15 cellular contexts compared by ENCODE assay signal in genomic region chr20:26279224-26279623, GRCh38.
DNase-seq lines count a peak whose midpoint lies in the region; ATAC-seq and TF ChIP-seq lines count a peak whose summit lies in the region.
"Had no signal": no experiment of that assay in that cellular context is flagged by ENCODE, and none has a peak within 500 bp of the region (broad histone marks: within the 10 kb centered on the region; RNA-seq: fewer than 3 reads in every experiment).

No MANE protein-coding gene starts in this region.

- TF ChIP-seq CTCF in CD14-positive monocyte (IDR thresholded peaks at IDR 0.05): no peak

- POLR2A ChIA-PET in activated CD4-positive, alpha-beta T cell treated with anti-CD3 and anti-CD28 coated beads, Interleukin-2, amount 10 ng/mL, durations not matched to agents 7 days and 5 days (lab: Charles Lee): no interaction called here

- peaks cover 49% of the 10 kb centered on the region for H3K36me3 Mint-ChIP-seq in activated CD4-positive, alpha-beta T cell treated with anti-CD3 and anti-CD28 coated beads, Interleukin-2, amount 10 ng/mL, durations not matched to agents 7 days and 5 days (ENCODE audit: low read depth)
- peaks cover 34% of the 10 kb centered on the region for H3K36me3 Mint-ChIP-seq in stimulated activated naive CD8-positive, alpha-beta T cell treated with anti-CD3 and anti-CD28 coated beads, Interleukin-15, Interleukin-2, amounts not matched to agents 100 ng/mL and 50 ng/mL, for 24 hours (ENCODE audit: low read depth)
- H3K36me3 Mint-ChIP-seq in activated naive CD4-positive, alpha-beta T cell treated with anti-CD3 and anti-CD28 coated beads, Interleukin-2, amount 50 U/mL, for 72 hours: peaks cover 57 to 82% of the 10 kb centered on the region in 2 donors
- no peaks in the 10 kb centered on the region for H3K36me3 Mint-ChIP-seq in CD14-positive monocyte

- no peak overlapping the region for H3K4me3 Mint-ChIP-seq in activated CD4-positive, alpha-beta T cell treated with anti-CD3 and anti-CD28 coated beads, Interleukin-2, amount 10 ng/mL, durations not matched to agents 7 days and 5 days
- H3K4me3 Mint-ChIP-seq in stimulated activated naive CD8-positive, alpha-beta T cell treated with anti-CD3 and anti-CD28 coated beads, Interleukin-15, Interleukin-2, amounts not matched to agents 100 ng/mL and 50 ng/mL, for 24 hours: no peak overlapping the region
- H3K4me3 Mint-ChIP-seq in CD14-positive monocyte: no peak overlapping the region

- peaks cover 42% of the 10 kb centered on the region for H3K4me1 Mint-ChIP-seq in activated CD4-positive, alpha-beta T cell treated with anti-CD3 and anti-CD28 coated beads, Interleukin-2, amount 10 ng/mL, durations not matched to agents 7 days and 5 days
- H3K4me1 Mint-ChIP-seq in stimulated activated naive CD8-positive, alpha-beta T cell treated with anti-CD3 and anti-CD28 coated beads, Interleukin-15, Interleukin-2, amounts not matched to agents 100 ng/mL and 50 ng/mL, for 24 hours (ENCODE audit: low read depth): peaks cover 63% of the 10 kb centered on the region
- no peaks in the 10 kb centered on the region for H3K4me1 Mint-ChIP-seq in CD14-positive monocyte

- peaks cover 52% of the 10 kb centered on the region for H3K9me3 Mint-ChIP-seq in activated CD4-positive, alpha-beta T cell treated with anti-CD3 and anti-CD28 coated beads, Interleukin-2, amount 10 ng/mL, durations not matched to agents 7 days and 5 days
- peaks cover 3% of the 10 kb centered on the region for H3K9me3 Mint-ChIP-seq in stimulated activated naive CD8-positive, alpha-beta T cell treated with anti-CD3 and anti-CD28 coated beads, Interleukin-15, Interleukin-2, amounts not matched to agents 100 ng/mL and 50 ng/mL, for 24 hours
- H3K9me3 Mint-ChIP-seq in activated naive CD4-positive, alpha-beta T cell treated with anti-CD3 and anti-CD28 coated beads, Interleukin-2, amount 50 U/mL, for 72 hours: peaks cover 13 to 35% of the 10 kb centered on the region in 2 donors
- H3K9me3 Mint-ChIP-seq in CD14-positive monocyte: peaks cover 9 to 34% (median 28%) of the 10 kb centered on the region in 7 donors

- no peak for DNase-seq in activated CD4-positive, alpha-beta T cell treated with anti-CD3 and anti-CD28 coated beads, Interleukin-2, amount 10 ng/mL, durations not matched to agents 7 days and 5 days
- DNase-seq in activated CD4-positive, alpha-beta T cell treated with anti-CD3 and anti-CD28 coated beads for 4 hours: no peak
- no peak for DNase-seq in stimulated activated naive CD8-positive, alpha-beta T cell treated with anti-CD3 and anti-CD28 coated beads, Interleukin-15, Interleukin-2, amounts not matched to agents 100 U/mL and 50 U/mL, for 24 hours
- no peak for DNase-seq in activated naive CD4-positive, alpha-beta T cell treated with anti-CD3 and anti-CD28 coated beads, Interleukin-2, amount 50 U/mL, for 72 hours (ENCODE audit: low spot score in 2 of 2)
- DNase-seq in occipital lobe (lab: John Stamatoyannopoulos, UW) (no peak), CD14-positive monocyte (ENCODE audit: low spot score) (no peak), globus pallidus (ENCODE audit: low spot score) (no peak)
- DNase-seq: H7, Karpas-422, MV-4-11, NCI-H1694 treated with DMSO at 0.1 percent for 48 hours, NCI-H446 treated with DMSO at 0.1 percent for 48 hours, NCI-H526 treated with DMSO at 0.1 percent for 48 hours, OCI-M1 had no signal

- intact Hi-C loops in CD14-positive monocyte (cut with micrococcal nuclease): no loop called here

- H3K27ac Mint-ChIP-seq in activated CD4-positive, alpha-beta T cell treated with anti-CD3 and anti-CD28 coated beads, Interleukin-2, amount 10 ng/mL, durations not matched to agents 7 days and 5 days: peak overlapping the region; percentile 23
- H3K27ac Mint-ChIP-seq in stimulated activated naive CD8-positive, alpha-beta T cell treated with anti-CD3 and anti-CD28 coated beads, Interleukin-15, Interleukin-2, amounts not matched to agents 100 ng/mL and 50 ng/mL, for 24 hours: peak overlapping the region; percentile 8
- H3K27ac Mint-ChIP-seq in activated naive CD4-positive, alpha-beta T cell treated with anti-CD3 and anti-CD28 coated beads, Interleukin-2, amount 50 U/mL, for 72 hours: peak overlapping the region; percentile 3 to 31
- H3K27ac Mint-ChIP-seq in CD14-positive monocyte: no peak overlapping the region

- CTCF ChIA-PET in activated CD4-positive, alpha-beta T cell treated with anti-CD3 and anti-CD28 coated beads, Interleukin-2, amount 10 ng/mL, durations not matched to agents 7 days and 5 days (lab: Charles Lee): no interaction called here

- no peaks in the 10 kb centered on the region for H3K27me3 Mint-ChIP-seq in activated CD4-positive, alpha-beta T cell treated with anti-CD3 and anti-CD28 coated beads, Interleukin-2, amount 10 ng/mL, durations not matched to agents 7 days and 5 days
- H3K27me3 Mint-ChIP-seq in stimulated activated naive CD8-positive, alpha-beta T cell treated with anti-CD3 and anti-CD28 coated beads, Interleukin-15, Interleukin-2, amounts not matched to agents 100 ng/mL and 50 ng/mL, for 24 hours: no peaks in the 10 kb centered on the region
- H3K27me3 Mint-ChIP-seq in CD14-positive monocyte (ENCODE audit: low read depth in 3 of 3): no peaks in the 10 kb centered on the region

- no peak for ATAC-seq in stimulated activated naive CD8-positive, alpha-beta T cell treated with anti-CD3 and anti-CD28 coated beads, Interleukin-15, Interleukin-2, amounts not matched to agents 100 U/mL and 50 U/mL, for 24 hours
- peak in 1 of 2 donors; percentile 51 for ATAC-seq in activated naive CD4-positive, alpha-beta T cell treated with anti-CD3 and anti-CD28 coated beads, Interleukin-2, amount 50 U/mL, for 72 hours

Comparison
In these comparisons a context has a peak if more than half of its experiments do, and no peak if none do; other contexts are left out.
1. H3K27ac Mint-ChIP-seq: peak in activated CD4-positive, alpha-beta T cell treated with anti-CD3 and anti-CD28 coated beads, Interleukin-2, amount 10 ng/mL, durations not matched to agents 7 days and 5 days (single experiment), stimulated activated naive CD8-positive, alpha-beta T cell treated with anti-CD3 and anti-CD28 coated beads, Interleukin-15, Interleukin-2, amounts not matched to agents 100 ng/mL and 50 ng/mL, for 24 hours (single experiment) and activated naive CD4-positive, alpha-beta T cell treated with anti-CD3 and anti-CD28 coated beads, Interleukin-2, amount 50 U/mL, for 72 hours (2 of 2); none in CD14-positive monocyte (0 of 7).